ENCODE assay signal across 19 cellular contexts in the genomic region with DNA sequence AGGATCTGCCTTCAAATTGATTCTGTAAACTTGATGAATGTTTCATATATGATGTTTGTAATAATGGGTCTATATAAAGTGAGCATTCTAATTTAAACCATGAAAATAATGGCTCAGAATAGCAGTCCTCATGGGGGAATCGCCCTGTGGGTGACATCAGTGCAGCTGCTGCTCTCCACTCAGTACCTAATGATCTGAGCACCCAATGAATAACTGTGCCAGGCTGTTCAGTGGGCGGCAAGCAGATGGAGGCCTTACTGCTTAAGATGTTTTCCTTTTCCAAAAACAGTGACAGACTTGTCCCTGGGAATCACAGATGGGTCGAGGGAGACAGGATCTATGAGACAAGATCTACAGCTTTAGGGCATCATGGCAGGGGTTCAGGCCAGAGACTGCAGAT.
DNase-seq lines count a peak whose midpoint lies in the region; ATAC-seq lines count a peak whose summit lies in the region.
"Had no signal": no experiment of that assay in that cellular context is flagged by ENCODE, and none has a peak within 500 bp of the region (broad histone marks: within the 10 kb centered on the region; RNA-seq: fewer than 3 reads in every experiment).

No MANE protein-coding gene starts in this region.

- ATAC-seq in stimulated activated effector memory CD8-positive, alpha-beta T cell treated with anti-CD3 and anti-CD28 coated beads, Interleukin-12 subunit alpha, Interleukin-12 subunit beta, amount 100 ng/mL, for 72 hours: peak; percentile 17
- ATAC-seq in HG03039 (IDR thresholded peaks at IDR 0.05; ENCODE audit: unreplicated experiment): no peak
- ATAC-seq: A549, GM23338 had no signal

- no peak overlapping the region for H3K4me3 Mint-ChIP-seq in stimulated activated effector memory CD8-positive, alpha-beta T cell treated with anti-CD3 and anti-CD28 coated beads, Interleukin-12 subunit alpha, Interleukin-12 subunit beta, amount 100 ng/mL, for 72 hours
- H3K4me3 Mint-ChIP-seq: CD4-positive, CD25-positive, alpha-beta regulatory T cell; GM23338 had no signal

- no peaks in the 10 kb centered on the region for H3K36me3 Mint-ChIP-seq in stimulated activated effector memory CD8-positive, alpha-beta T cell treated with anti-CD3 and anti-CD28 coated beads, Interleukin-12 subunit alpha, Interleukin-12 subunit beta, amount 100 ng/mL, for 72 hours
- H3K36me3 Mint-ChIP-seq: CD4-positive, CD25-positive, alpha-beta regulatory T cell had no signal

- no peak overlapping the region for H3K27ac Mint-ChIP-seq in stimulated activated effector memory CD8-positive, alpha-beta T cell treated with anti-CD3 and anti-CD28 coated beads, Interleukin-12 subunit alpha, Interleukin-12 subunit beta, amount 100 ng/mL, for 72 hours
- H3K27ac Mint-ChIP-seq: CD4-positive, CD25-positive, alpha-beta regulatory T cell; GM23338 had no signal

- H3K4me1 Mint-ChIP-seq in stimulated activated effector memory CD8-positive, alpha-beta T cell treated with anti-CD3 and anti-CD28 coated beads, Interleukin-12 subunit alpha, Interleukin-12 subunit beta, amount 100 ng/mL, for 72 hours: no peaks in the 10 kb centered on the region
- H3K4me1 Mint-ChIP-seq: CD4-positive, CD25-positive, alpha-beta regulatory T cell had no signal

- DNase-seq in DMS 273 treated with DMSO at 0.1 percent for 48 hours (lab: John Stamatoyannopoulos, UW) (peak; percentile 33), NCI-H2171 treated with DMSO at 0.1 percent for 48 hours (lab: John Stamatoyannopoulos, UW) (peak; percentile 97), middle frontal gyrus (ENCODE audit: extremely low spot score, low spot score) (peak; percentile 26), cortex of kidney (lab: John Stamatoyannopoulos, UW) (no peak), kidney tubule cell (ENCODE audit: low spot score) (no peak)
- DNase-seq in stimulated activated effector memory CD8-positive, alpha-beta T cell treated with anti-CD3 and anti-CD28 coated beads, Interleukin-12 subunit alpha, Interleukin-12 subunit beta, amount 100 ng/mL, for 72 hours (ENCODE audit: low spot score in 2 of 2): no peak
- DNase-seq: CD4-positive, CD25-positive, alpha-beta regulatory T cell; DMS79 treated with DMSO at 0.1 percent for 48 hours; HCEC 1CT; IMR-90; MV-4-11; NCI-H1105 treated with DMSO at 0.1 percent for 48 hours; NCI-H2081 treated with DMSO at 0.1 percent for 48 hours; NCI-H446 treated with DMSO at 0.1 percent for 48 hours; NCI-H748 treated with DMSO at 0.1 percent for 48 hours; SJCRH30 had no signal

- no peaks in the 10 kb centered on the region for H3K9me3 Mint-ChIP-seq in stimulated activated effector memory CD8-positive, alpha-beta T cell treated with anti-CD3 and anti-CD28 coated beads, Interleukin-12 subunit alpha, Interleukin-12 subunit beta, amount 100 ng/mL, for 72 hours
- H3K9me3 Mint-ChIP-seq: GM23338 had no signal

Comparison
In these comparisons a context has a peak if more than half of its experiments do, and no peak if none do; other contexts are left out.
1. DNase-seq: peak in DMS 273 treated with DMSO at 0.1 percent for 48 hours (single experiment), NCI-H2171 treated with DMSO at 0.1 percent for 48 hours (single experiment) and middle frontal gyrus (single experiment); none in stimulated activated effector memory CD8-positive, alpha-beta T cell treated with anti-CD3 and anti-CD28 coated beads, Interleukin-12 subunit alpha, Interleukin-12 subunit beta, amount 100 ng/mL, for 72 hours (0 of 2), cortex of kidney (single experiment) and kidney tubule cell (single experiment).